Comparison of ENCODE assay signal across 8 cellular contexts in the genomic region with DNA sequence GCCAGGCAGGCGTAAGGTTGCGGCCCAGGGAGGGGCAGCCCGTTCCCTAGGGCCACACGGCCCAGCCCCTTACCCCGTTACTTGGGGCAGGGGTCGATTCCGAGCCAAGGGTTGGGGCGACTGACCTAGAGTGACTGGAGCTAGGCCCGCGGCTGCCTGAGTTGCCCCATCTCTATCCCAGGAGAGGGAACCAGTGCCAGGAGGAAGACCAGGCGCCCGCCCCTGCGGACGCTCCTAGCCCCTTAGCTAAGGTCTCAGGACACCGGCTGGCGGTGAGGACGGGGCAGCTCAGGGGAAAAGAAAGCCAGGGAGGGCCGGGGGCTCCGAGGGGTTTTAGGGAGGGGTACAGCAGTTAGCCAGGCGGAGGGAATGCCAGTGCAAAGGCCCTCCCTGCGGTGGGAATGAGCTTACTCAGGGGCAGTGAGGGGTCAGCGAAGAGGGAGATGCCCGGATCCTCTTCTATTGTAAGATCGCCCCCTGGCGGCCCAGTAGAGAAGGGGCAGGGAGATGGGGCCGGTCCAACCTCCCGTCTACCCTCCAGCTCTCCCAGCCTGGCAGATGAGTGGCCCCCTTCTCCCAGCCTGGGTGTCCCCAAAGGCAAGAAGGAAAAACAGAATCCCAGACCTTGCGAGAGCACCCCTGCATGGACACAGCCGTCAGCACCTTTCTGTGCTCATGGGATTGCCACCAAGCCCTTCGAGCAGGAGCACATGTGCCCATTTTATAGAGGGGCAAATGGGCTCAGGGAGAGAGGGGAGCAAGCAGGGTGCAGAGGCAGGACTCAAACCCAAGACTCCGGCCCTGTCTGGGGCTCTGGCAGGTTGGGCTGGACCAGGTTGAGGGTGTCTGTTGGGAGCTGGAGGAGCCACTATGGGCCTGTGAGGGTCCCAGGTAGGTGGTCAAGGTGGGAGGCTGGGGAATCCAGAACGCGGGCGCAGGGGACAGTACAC. TPM values are rescaled to one million over a fixed set of nuclear protein-coding genes. Genes with fewer than 3 reads are reported as not detected.
DNase-seq lines count a peak whose midpoint lies in the region; ATAC-seq, FAIRE-seq and TF ChIP-seq lines count a peak whose summit lies in the region.

No MANE protein-coding gene starts in this region.

- H3K4me3 ChIP-seq in A549 (no peak overlapping the region), ascending aorta (no peak overlapping the region)

- ATAC-seq in A549 = peak in 1 of 2 experiments; percentile 73; a peak in 3 of 6 replicates
- ATAC-seq in HG02763 (IDR thresholded peaks at IDR 0.05; ENCODE audit: unreplicated experiment) = no peak

- no peaks in the 10 kb centered on the region for H3K4me1 ChIP-seq in A549
- no peaks in the 10 kb centered on the region for H3K4me1 ChIP-seq in ascending aorta

- TF ChIP-seq CTCF in A549 (IDR thresholded peaks at IDR 0.05) = peak; percentile 34
- TF ChIP-seq CTCF in ascending aorta (IDR thresholded peaks at IDR 0.05) = peak; percentile 38 to 61 (median 43)

- FAIRE-seq in A549 (lab: Jason Lieb, UNC) = no peak

- POLR2A ChIA-PET in A549 (lab: Yijun Ruan, JAX) = no interaction called here

- no peaks in the 10 kb centered on the region for H3K27me3 ChIP-seq in ascending aorta

- TF ChIP-seq POLR2A in A549 (IDR thresholded peaks at IDR 0.05; ENCODE audit: low read length) = no peak

- H3K27ac ChIP-seq in A549 (no peak overlapping the region), ascending aorta (no peak overlapping the region)

- peak in 1 of 2 experiments; percentile 38; a peak in 3 of 5 replicates for TF ChIP-seq RAD21 in A549 (conservative IDR thresholded peaks at IDR 0.05 in 1 of 2, IDR thresholded peaks at IDR 0.05 in 1 of 2)

- H3K4me2 ChIP-seq in A549 = no peak overlapping the region

- CTCF ChIA-PET in A549 (lab: Yijun Ruan, JAX) = interaction anchor here (0.7 to 12.3 kb wide), 20 partner anchors 8 to 89 kb away, joined by 3 to 79 read pairs (median 4); a partner anchor contains a TSS

- DNase-seq in A549 (ENCODE audit: low read depth in 1 of 2, low spot score in 1 of 2) (no peak), HCEC 1CT (peak; percentile 40), T-helper 2 cell (peak in 3 of 5 experiments; percentile 43 to 52 (median 45)), ascending aorta (ENCODE audit: low spot score in 2 of 2) (no peak), islet precursor cell (peak; percentile 80), NCI-H446 treated with DMSO at 0.1 percent for 48 hours (lab: John Stamatoyannopoulos, UW) (no peak)
- DNase-seq in stimulated activated CD4-positive, alpha-beta T cell treated with anti-CD3 and anti-CD28 coated beads, TNF-alpha, amount 100 ng/mL, for 4 hours (ENCODE audit: low read depth in 3 of 3) = peak in 2 of 3 experiments; percentile 45 to 49

- no peaks in the 10 kb centered on the region for H3K36me3 ChIP-seq in ascending aorta

- H3K9me3 ChIP-seq in A549 = no peaks in the 10 kb centered on the region
- H3K9me3 ChIP-seq in ascending aorta = no peaks in the 10 kb centered on the region

- intact Hi-C loops in ascending aorta (cut with DNase I) = no loop called here

- 39% methylated on average over 18 of the region's 34 CpGs for WGBS in A549 (ENCODE audit: missing lambda C conversion rate)

- no peak for TF ChIP-seq EP300 in A549 (IDR thresholded peaks at IDR 0.05)

TF ChIP-seq in A549, 52 proteins besides CTCF, POLR2A, EP300 and RAD21:
- TF ChIP-seq BHLHE40 (IDR thresholded peaks at IDR 0.05; ENCODE audit: low read depth, low read length) = no peak
- no peak for TF ChIP-seq CHD2 (IDR thresholded peaks at IDR 0.05; ENCODE audit: low read length, partially characterized antibody)
- no peak for TF ChIP-seq FOSB (CRISPR knock-in tag; IDR thresholded peaks at IDR 0.05)
- no peak for TF ChIP-seq CBX8 (IDR thresholded peaks at IDR 0.05)
- no peak for TF ChIP-seq HDAC2 (IDR thresholded peaks at IDR 0.05)
- no peak for TF ChIP-seq NFE2L2 (conservative IDR thresholded peaks at IDR 0.05; ENCODE audit: low read length)
- no peak for TF ChIP-seq ZSCAN20 (CRISPR knock-in tag; IDR thresholded peaks at IDR 0.05)

RNA-seq across cellular contexts. Expression of a gene that starts 16.3 kb away (rescaled TPM):
- polyA plus RNA-seq in A549 (2011; rRNA removed) = 0.15 and 0.17 TPM in 2 replicates
- polyA plus RNA-seq in A549 (2012; cell fraction: cytosol; rRNA removed) = 0.15 and 0.22 TPM in 2 replicates
- 1.6 and 1.9 TPM in 2 replicates for polyA plus RNA-seq in A549 (2012; cell fraction: nucleus; rRNA removed)
- 0.15 to 0.17 TPM (median 0.17 TPM) in 3 replicates for polyA plus RNA-seq in A549 (2017; fragmentation: RNase III; extraction: RNeasy Plus Mini Kit Qiagen cat#74134 plus additional on column Dnase treatment)
- polyA minus RNA-seq in A549 (2011; rRNA and poly(A)+ RNA removed) = 0.05 TPM in 1 of 2 replicates, not detected in the other
- total RNA-seq in ascending aorta = not detected

RNA-seq across cellular contexts. Expression of a gene that starts 25.6 kb away (rescaled TPM):
- polyA plus RNA-seq in A549 (2011; rRNA removed) = 2.3 and 3.2 TPM in 2 replicates
- 4.6 and 5.2 TPM in 2 replicates for polyA plus RNA-seq in A549 (2012; cell fraction: cytosol; rRNA removed)
- 75.3 and 89.7 TPM in 2 replicates for polyA plus RNA-seq in A549 (2012; cell fraction: nucleus; rRNA removed)
- 7.2 to 8.4 TPM (median 7.5 TPM) in 3 replicates for polyA plus RNA-seq in A549 (2017; fragmentation: RNase III; extraction: RNeasy Plus Mini Kit Qiagen cat#74134 plus additional on column Dnase treatment)
- polyA minus RNA-seq in A549 (2011; rRNA and poly(A)+ RNA removed) = 1.3 and 1.5 TPM in 2 replicates
- 3.5 TPM for total RNA-seq in ascending aorta

RNA-seq across cellular contexts. Expression of a gene that starts 38.3 kb away (rescaled TPM):
- polyA plus RNA-seq in A549 (2011; rRNA removed) (147 and 197 TPM in 2 replicates), A549 (2017; fragmentation: RNase III; extraction: RNeasy Plus Mini Kit Qiagen cat#74134 plus additional on column Dnase treatment) (246 to 271 TPM (median 253 TPM) in 3 replicates)
- 533 and 707 TPM in 2 replicates for polyA plus RNA-seq in A549 (2012; cell fraction: cytosol; rRNA removed)
- 251 and 317 TPM in 2 replicates for polyA plus RNA-seq in A549 (2012; cell fraction: nucleus; rRNA removed)
- 53.8 and 55.4 TPM in 2 replicates for polyA minus RNA-seq in A549 (2011; rRNA and poly(A)+ RNA removed)
- total RNA-seq in ascending aorta = 12.7 TPM

RNA-seq across cellular contexts. Expression of a gene that starts 39.0 kb away (rescaled TPM):
- polyA plus RNA-seq in A549 (2011; rRNA removed) (1.8 and 2.1 TPM in 2 replicates), A549 (2017; fragmentation: RNase III; extraction: RNeasy Plus Mini Kit Qiagen cat#74134 plus additional on column Dnase treatment) (0.89 to 1.4 TPM (median 1.1 TPM) in 3 replicates)
- 2.2 and 3.2 TPM in 2 replicates for polyA plus RNA-seq in A549 (2012; cell fraction: cytosol; rRNA removed)
- 4.0 and 6.2 TPM in 2 replicates for polyA plus RNA-seq in A549 (2012; cell fraction: nucleus; rRNA removed)
- 0.45 and 1.5 TPM in 2 replicates for polyA minus RNA-seq in A549 (2011; rRNA and poly(A)+ RNA removed)
- not detected for total RNA-seq in ascending aorta

Comparison
In these comparisons a context has a peak if more than half of its experiments do, and no peak if none do; other contexts are left out.
1. DNase-seq: peak in HCEC 1CT (single experiment), T-helper 2 cell (3 of 5), islet precursor cell (single experiment) and stimulated activated CD4-positive, alpha-beta T cell treated with anti-CD3 and anti-CD28 coated beads, TNF-alpha, amount 100 ng/mL, for 4 hours (2 of 3); none in A549 (0 of 2), ascending aorta (0 of 2) and NCI-H446 treated with DMSO at 0.1 percent for 48 hours (single experiment).